ENCODE assay signal across 25 cellular contexts in genomic region chrX:1433646-1434357, GRCh38. TPM values are rescaled to one million over a fixed set of nuclear protein-coding genes. Genes with fewer than 3 reads are reported as not detected.
DNase-seq lines count a peak whose midpoint lies in the region; ATAC-seq, FAIRE-seq and TF ChIP-seq lines count a peak whose summit lies in the region.
"Had no signal": no experiment of that assay in that cellular context is flagged by ENCODE, and none has a peak within 500 bp of the region (broad histone marks: within the 10 kb centered on the region; RNA-seq: fewer than 3 reads in every experiment).

No MANE protein-coding gene starts in this region.

- in situ Hi-C loops in GM12878 (cut with MboI) = no loop called here

- no peak overlapping the region for H3K4me3 Mint-ChIP-seq in stimulated activated effector memory CD8-positive, alpha-beta T cell treated with anti-CD3 and anti-CD28 coated beads, Interleukin-12 subunit alpha, Interleukin-12 subunit beta, amount 100 ng/mL, for 72 hours
- H3K4me3 Mint-ChIP-seq: CD4-positive, alpha-beta T cell had no signal

- intact Hi-C loops in GM12878 (cut with micrococcal nuclease; ENCODE audit: unreplicated experiment) = no loop called here
- intact Hi-C loops in left lung (cut with DNase I) = no loop called here

- SMC1A ChIA-PET in GM12878 (lab: Charles Lee; ENCODE audit: uncharacterized antibody, unreplicated experiment) = no interaction called here

- TF ChIP-seq RAD21 in GM12878 (IDR thresholded peaks at IDR 0.05; ENCODE audit: insufficient read depth, low read depth, low read length) = no peak

- TF ChIP-seq POLR2A in GM12878 (IDR thresholded peaks at IDR 0.05; ENCODE audit: low read depth, low read length) = no peak

- H3K27me3 ChIP-seq in RWPE2 (ENCODE audit: insufficient read depth, poor library complexity, severe bottlenecking) = no peaks in the 10 kb centered on the region
- no peaks in the 10 kb centered on the region for H3K27me3 ChIP-seq in GM12878 (replicated peaks in 1 of 2; ENCODE audit: control insufficient read depth in 2 of 2, insufficient read depth in 2 of 2, low read length in 1 of 2)
- no peaks in the 10 kb centered on the region for H3K27me3 ChIP-seq in left lung
- H3K27me3 ChIP-seq: SJSA1 had no signal

- CTCF ChIA-PET in GM12878 (lab: Yijun Ruan, JAX) = no interaction called here

- H3K4me1 ChIP-seq in RWPE2 (ENCODE audit: insufficient read depth, poor library complexity, severe bottlenecking) = no peaks in the 10 kb centered on the region
- no peaks in the 10 kb centered on the region for H3K4me1 ChIP-seq in GM12878 (ENCODE audit: control insufficient read depth, insufficient read depth, low read length)
- H3K4me1 ChIP-seq in left lung = no peaks in the 10 kb centered on the region
- H3K4me1 ChIP-seq: Caco-2, HAP-1, SJSA1 had no signal

- BruUV-seq in GM12878 (replicated peaks; lab: Mats Ljungman, UMichigan) = no TSS peak

- H3K9me3 Mint-ChIP-seq in stimulated activated effector memory CD8-positive, alpha-beta T cell treated with anti-CD3 and anti-CD28 coated beads, Interleukin-12 subunit alpha, Interleukin-12 subunit beta, amount 100 ng/mL, for 72 hours = no peaks in the 10 kb centered on the region
- H3K9me3 Mint-ChIP-seq: CD4-positive, alpha-beta T cell had no signal

- no peaks in the 10 kb centered on the region for H3K79me2 ChIP-seq in GM12878 (ENCODE audit: control insufficient read depth, insufficient read depth, low read length)

- H3K4me1 Mint-ChIP-seq in stimulated activated effector memory CD8-positive, alpha-beta T cell treated with anti-CD3 and anti-CD28 coated beads, Interleukin-12 subunit alpha, Interleukin-12 subunit beta, amount 100 ng/mL, for 72 hours = no peaks in the 10 kb centered on the region

- DNase-seq in RWPE2 (ENCODE audit: low spot score) (peak; percentile 49), GM12878 (ENCODE audit: low read depth, low spot score) (no peak), left lung (peak; percentile 24 to 46), hypothalamus (lab: John Stamatoyannopoulos, UW) (no peak)
- no peak for DNase-seq in stimulated activated effector memory CD8-positive, alpha-beta T cell treated with anti-CD3 and anti-CD28 coated beads, Interleukin-12 subunit alpha, Interleukin-12 subunit beta, amount 100 ng/mL, for 72 hours (ENCODE audit: low spot score in 2 of 2)
- DNase-seq: Caco-2; CD4-positive, alpha-beta T cell; DMS 273 treated with DMSO at 0.1 percent for 48 hours; DND-41; GM23248; IMR-90; NCI-H1105 treated with DMSO at 0.1 percent for 48 hours; NCI-H2029 treated with DMSO at 0.1 percent for 48 hours; NCI-H2171 treated with DMSO at 0.1 percent for 48 hours; NCI-H446; NCI-H526; OCI-M1 had no signal

- POLR2A ChIA-PET in GM12878 (lab: Charles Lee) = no interaction called here

- RAD21 ChIA-PET in GM12878 (lab: Charles Lee; ENCODE audit: unreplicated experiment) = no interaction called here

- no peak overlapping the region for H3K9ac ChIP-seq in GM12878 (ENCODE audit: control insufficient read depth, insufficient read depth, low read length)
- H3K9ac ChIP-seq: GM23248, KMS-11 had no signal

- no peak overlapping the region for H3K4me3 ChIP-seq in RWPE2 (ENCODE audit: severe bottlenecking)
- H3K4me3 ChIP-seq in GM12878 = no peak overlapping the region
- no peak overlapping the region for H3K4me3 ChIP-seq in left lung
- H3K4me3 ChIP-seq: GM23248, HAP-1, SJSA1 had no signal

- peak; percentile 24; the same call in 2 of the 3 replicates for ATAC-seq in RWPE2 (ENCODE audit: low read depth)
- peak; percentile 11; the same call in 2 of the 3 replicates for ATAC-seq in GM12878
- no peak for ATAC-seq in left lung
- no peak for ATAC-seq in stimulated activated effector memory CD8-positive, alpha-beta T cell treated with anti-CD3 and anti-CD28 coated beads, Interleukin-12 subunit alpha, Interleukin-12 subunit beta, amount 100 ng/mL, for 72 hours
- no peak for ATAC-seq in GM19328 (IDR thresholded peaks at IDR 0.05; ENCODE audit: unreplicated experiment)
- no peak for ATAC-seq in HG02678 (IDR thresholded peaks at IDR 0.05; ENCODE audit: unreplicated experiment)
- ATAC-seq: Right ventricle myocardium inferior had no signal

- H3K9me3 ChIP-seq in RWPE2 (ENCODE audit: severe bottlenecking) (no peaks in the 10 kb centered on the region), GM12878 (replicated peaks; ENCODE audit: control insufficient read depth, insufficient read depth, low read length) (no peaks in the 10 kb centered on the region; the same call in 2 of the 3 replicates), left lung (no peaks in the 10 kb centered on the region)
- H3K9me3 ChIP-seq: Caco-2, HAP-1, SJSA1 had no signal

- H3K27ac ChIP-seq in RWPE2 (ENCODE audit: poor library complexity, severe bottlenecking) (no peak overlapping the region), GM12878 (ENCODE audit: control insufficient read depth, insufficient read depth) (no peak overlapping the region), left lung (no peak overlapping the region)
- H3K27ac ChIP-seq: GM23248, KMS-11, SJSA1 had no signal

- H3K27ac Mint-ChIP-seq in stimulated activated effector memory CD8-positive, alpha-beta T cell treated with anti-CD3 and anti-CD28 coated beads, Interleukin-12 subunit alpha, Interleukin-12 subunit beta, amount 100 ng/mL, for 72 hours = peak overlapping the region; percentile 37
- H3K27ac Mint-ChIP-seq: CD4-positive, alpha-beta T cell had no signal

- no peak overlapping the region for H2AFZ ChIP-seq in GM12878 (ENCODE audit: control insufficient read depth, low read depth, low read length)
- H2AFZ ChIP-seq: GM23248 had no signal

- H3K36me3 ChIP-seq in RWPE2 (ENCODE audit: low read depth) = peaks cover 44% of the 10 kb centered on the region
- H3K36me3 ChIP-seq in GM12878 (ENCODE audit: control insufficient read depth in 2 of 2, insufficient read depth in 2 of 2, low read length in 1 of 2) = peaks cover 14 to 28% of the 10 kb centered on the region in 2 experiments; a peak in 3 of 4 replicates
- peaks cover 0 to 64% of the 10 kb centered on the region in 2 donors for H3K36me3 ChIP-seq in left lung

- WGBS in GM12878 (ENCODE audit: insufficient coverage, insufficient replicate concordance, low lambda C conversion rate, missing lambda C conversion rate) = 97% methylated on average over 19 of the region's 19 CpGs

- H4K20me1 ChIP-seq in GM12878 (ENCODE audit: control insufficient read depth, insufficient read depth) = no peaks in the 10 kb centered on the region

- TF ChIP-seq CTCF in RWPE2 (IDR thresholded peaks at IDR 0.05; ENCODE audit: poor library complexity, severe bottlenecking) (no peak), GM12878 (IDR thresholded peaks at IDR 0.05 in 2 of 3, conservative IDR thresholded peaks at IDR 0.05 in 1 of 3; ENCODE audit: control insufficient read depth in 2 of 3, extremely low read depth in 1 of 3, insufficient read depth in 1 of 3, low read depth in 3 of 3, low read length in 3 of 3) (no peak), left lung (IDR thresholded peaks at IDR 0.05) (no peak)

- no peak overlapping the region for H3K4me2 ChIP-seq in GM12878 (ENCODE audit: control insufficient read depth, insufficient read depth)
- H3K4me2 ChIP-seq: KMS-11 had no signal

- TF ChIP-seq EP300 in GM12878 (IDR thresholded peaks at IDR 0.05; ENCODE audit: borderline replicate concordance in 1 of 2, control insufficient read depth in 1 of 2, low read depth in 2 of 2, low read length in 2 of 2) = no peak

- FAIRE-seq in GM12878 (lab: Jason Lieb, UNC) = no peak
- FAIRE-seq: GM12891, RCC 7860 had no signal

- peaks cover 71% of the 10 kb centered on the region for H3K36me3 Mint-ChIP-seq in stimulated activated effector memory CD8-positive, alpha-beta T cell treated with anti-CD3 and anti-CD28 coated beads, Interleukin-12 subunit alpha, Interleukin-12 subunit beta, amount 100 ng/mL, for 72 hours

TF ChIP-seq in GM12878, 131 proteins besides CTCF, POLR2A, EP300 and RAD21 (continues in another document):
- TF ChIP-seq ZNF274 (IDR thresholded peaks at IDR 0.05; ENCODE audit: insufficient read depth, insufficient read length) (no peak), ZZZ3 (IDR thresholded peaks at IDR 0.05; ENCODE audit: control insufficient read depth, insufficient read length, low read depth) (no peak), SMARCA5 (IDR thresholded peaks at IDR 0.05) (no peak)

RNA-seq across cellular contexts. Expression of gene ASMTL, which starts 18.9 kb away (rescaled TPM):
- 32.4 and 34.7 TPM in 2 replicates for total RNA-seq in GM12878 (2013; cell fraction: nucleolus; rRNA removed)
- total RNA-seq in GM12878 (2014; rRNA removed) (21.7 and 32.2 TPM in 2 replicates), GM12878 (2014; rRNA removed; fragmentation: Illumina TruSeq; extraction: Trizol) (15.5 and 18.1 TPM in 2 replicates), GM12878 (2021) (46.6 and 46.8 TPM in 2 replicates), left lung (10 to 100 TPM; 18.6 to 19.6 TPM)
- 14.8 TPM for polyA plus RNA-seq in GM12878 (2011; ENCODE audit: low read depth)
- polyA plus RNA-seq in GM12878 (2011; rRNA removed) (24.5 and 51.9 TPM in 2 replicates), GM12878 (2014; fragmentation: Illumina TruSeq; extraction: Trizol) (8.5 and 14.3 TPM in 2 replicates), GM12878 (2014; fragmentation: Nextera tagmentation; extraction: Ambion mirVana) (1 to 10 TPM; 1.6 to 3.8 TPM), GM12878 (2014; rRNA removed) (44.6 and 48.4 TPM in 2 replicates), GM12878 (2016; fragmentation: Nextera tagmentation; extraction: Ambion mirVana) (10 to 100 TPM; 32.1 to 34.4 TPM)
- polyA plus RNA-seq in GM12878 (2011; cell fraction: cytosol; rRNA removed) = 54.2 and 67.8 TPM in 2 replicates
- polyA plus RNA-seq in GM12878 (2011; cell fraction: nucleus; rRNA removed) = 97.6 and 127 TPM in 2 replicates
- polyA plus RNA-seq in GM12878 (2012) = 42.3 and 47.5 TPM in 2 replicates
- 31.2 and 53.8 TPM in 2 replicates for polyA minus RNA-seq in GM12878 (2011; rRNA and poly(A)+ RNA removed)
- polyA minus RNA-seq in GM12878 (2011; cell fraction: cytosol; rRNA and poly(A)+ RNA removed) = 20.7 and 21.2 TPM in 2 replicates
- polyA minus RNA-seq in GM12878 (2011; cell fraction: nucleus; rRNA and poly(A)+ RNA removed) = 17.2 and 27.9 TPM in 2 replicates

RNA-seq across cellular contexts. Expression of gene SLC25A6, which starts 41.9 kb away (rescaled TPM):
- total RNA-seq in GM12878 (2013; cell fraction: nucleolus; rRNA removed) = 200 and 249 TPM in 2 replicates
- total RNA-seq in GM12878 (2014; rRNA removed) (225 and 293 TPM in 2 replicates), GM12878 (2014; rRNA removed; fragmentation: Illumina TruSeq; extraction: Trizol) (261 and 287 TPM in 2 replicates), GM12878 (2021) (632 and 654 TPM in 2 replicates), left lung (100 to 1,000 TPM; 285 to 337 TPM)
- polyA plus RNA-seq in GM12878 (2011; ENCODE audit: low read depth) = 286 TPM
- polyA plus RNA-seq in GM12878 (2011; rRNA removed) (157 and 352 TPM in 2 replicates), GM12878 (2014; fragmentation: Illumina TruSeq; extraction: Trizol) (34.2 and 187 TPM in 2 replicates), GM12878 (2014; fragmentation: Nextera tagmentation; extraction: Ambion mirVana) (100 to 1,000 TPM in 1 of 2 experiments, 10 to 100 TPM in 1; 61.9 to 127 TPM), GM12878 (2014; rRNA removed) (642 and 753 TPM in 2 replicates), GM12878 (2016; fragmentation: Nextera tagmentation; extraction: Ambion mirVana) (100 to 1,000 TPM; 447 to 454 TPM)
- 683 and 869 TPM in 2 replicates for polyA plus RNA-seq in GM12878 (2011; cell fraction: cytosol; rRNA removed)
- polyA plus RNA-seq in GM12878 (2011; cell fraction: nucleus; rRNA removed) = 295 and 304 TPM in 2 replicates
- polyA plus RNA-seq in GM12878 (2012) = 757 and 810 TPM in 2 replicates
- polyA minus RNA-seq in GM12878 (2011; rRNA and poly(A)+ RNA removed) = 274 and 515 TPM in 2 replicates
- 253 and 254 TPM in 2 replicates for polyA minus RNA-seq in GM12878 (2011; cell fraction: cytosol; rRNA and poly(A)+ RNA removed)
- 107 and 179 TPM in 2 replicates for polyA minus RNA-seq in GM12878 (2011; cell fraction: nucleus; rRNA and poly(A)+ RNA removed)

Comparison
In these comparisons a context has a peak if more than half of its experiments do, and no peak if none do; other contexts are left out.
1. ATAC-seq: peak in RWPE2 (single experiment) and GM12878 (single experiment); none in left lung (single experiment), stimulated activated effector memory CD8-positive, alpha-beta T cell treated with anti-CD3 and anti-CD28 coated beads, Interleukin-12 subunit alpha, Interleukin-12 subunit beta, amount 100 ng/mL, for 72 hours (single experiment), GM19328 (single experiment) and HG02678 (single experiment).
2. DNase-seq: peak in RWPE2 (single experiment) and left lung (2 of 2); none in GM12878 (single experiment), stimulated activated effector memory CD8-positive, alpha-beta T cell treated with anti-CD3 and anti-CD28 coated beads, Interleukin-12 subunit alpha, Interleukin-12 subunit beta, amount 100 ng/mL, for 72 hours (0 of 2) and hypothalamus (0 of 51).